ENCODE assay signal across 8 cellular contexts in the genomic region with DNA sequence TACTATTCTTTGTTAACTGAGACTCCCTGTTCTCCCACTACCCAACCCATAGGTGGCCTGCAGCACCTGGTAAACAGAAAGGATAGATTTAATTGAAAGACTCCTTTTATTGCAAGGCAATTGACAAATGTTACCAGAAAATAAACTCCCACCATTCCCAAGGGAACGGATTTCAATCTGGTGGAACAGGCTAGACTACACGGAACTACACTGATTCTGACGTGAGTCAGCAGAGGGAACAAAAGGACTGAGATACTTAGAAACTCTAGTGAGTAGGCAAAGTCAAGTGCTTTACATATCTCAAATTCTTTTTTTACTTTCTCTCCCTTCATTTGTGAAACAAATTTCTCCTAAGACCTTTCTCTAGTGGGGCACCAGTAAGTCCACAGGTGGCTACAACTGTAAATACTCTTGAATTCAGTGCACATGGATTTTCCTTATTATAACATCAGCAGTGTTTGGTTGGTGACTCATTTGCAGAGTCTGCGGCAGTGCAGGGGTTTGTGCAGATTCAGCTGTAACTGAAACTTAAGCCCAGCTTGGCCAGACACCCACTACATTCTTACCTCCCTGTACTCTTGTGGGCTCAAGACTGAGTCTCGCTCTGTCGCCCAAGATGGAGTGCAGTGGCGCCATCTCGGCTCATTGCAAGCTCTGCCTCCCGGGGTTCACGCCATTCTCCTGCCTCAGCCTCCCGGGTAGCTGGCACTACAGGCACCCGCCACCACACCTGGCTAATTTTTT. TPM values are rescaled to one million over a fixed set of nuclear protein-coding genes. Genes with fewer than 3 reads are reported as not detected.
A peak's percentile ranks its signal among the peaks of the same experiment; 100 is the strongest.
DNase-seq lines count a peak whose midpoint lies in the region; ATAC-seq, FAIRE-seq and TF ChIP-seq lines count a peak whose summit lies in the region.

No MANE protein-coding gene starts in this region.

- peak; percentile 88 for ATAC-seq in GM19324 (IDR thresholded peaks at IDR 0.05; ENCODE audit: low FRiP score, unreplicated experiment)
- ATAC-seq in HG03135 (IDR thresholded peaks at IDR 0.05; ENCODE audit: unreplicated experiment), result peak; percentile 98
- ATAC-seq in left ventricle myocardium superior, result no peak

- FAIRE-seq in RCC 7860 (lab: Jason Lieb, UNC), result peak; percentile 87

- intact Hi-C loops in left ventricle myocardium superior (cut with micrococcal nuclease), result no loop called here

- peak; percentile 43 for DNase-seq in CD1c-positive myeloid dendritic cell (ENCODE audit: extremely low spot score)
- DNase-seq in RCC 7860 (ENCODE audit: low spot score), result peak; percentile 89
- DNase-seq in foreskin fibroblast, result peak; percentile 65 to 81
- no peak for DNase-seq in mesenteric fat pad (ENCODE audit: low spot score)
- DNase-seq in GF-D8 (lab: John Stamatoyannopoulos, UW), result no peak
- DNase-seq in left ventricle myocardium superior, result no peak

- no peak overlapping the region for H3K4me3 ChIP-seq in foreskin fibroblast (ENCODE audit: low read depth in 1 of 2, low read length in 2 of 2)

- no peak for TF ChIP-seq CTCF in foreskin fibroblast (IDR thresholded peaks at IDR 0.05; ENCODE audit: low read depth, low read length)

RNA-seq across cellular contexts. Expression of a gene that starts 34.3 kb away (rescaled TPM):
- total RNA-seq in mesenteric fat pad (not detected), left ventricle myocardium superior (not detected)

RNA-seq across cellular contexts. Expression of a gene that starts 40.8 kb away (rescaled TPM):
- 187 TPM for total RNA-seq in mesenteric fat pad
- 23.6 TPM for total RNA-seq in left ventricle myocardium superior

Comparison
In these comparisons a context has a peak if more than half of its experiments do, and no peak if none do; other contexts are left out.
1. DNase-seq: peak in CD1c-positive myeloid dendritic cell (single experiment), RCC 7860 (single experiment) and foreskin fibroblast (2 of 2); none in mesenteric fat pad (single experiment), GF-D8 (single experiment) and left ventricle myocardium superior (single experiment).